In the genomic region with DNA sequence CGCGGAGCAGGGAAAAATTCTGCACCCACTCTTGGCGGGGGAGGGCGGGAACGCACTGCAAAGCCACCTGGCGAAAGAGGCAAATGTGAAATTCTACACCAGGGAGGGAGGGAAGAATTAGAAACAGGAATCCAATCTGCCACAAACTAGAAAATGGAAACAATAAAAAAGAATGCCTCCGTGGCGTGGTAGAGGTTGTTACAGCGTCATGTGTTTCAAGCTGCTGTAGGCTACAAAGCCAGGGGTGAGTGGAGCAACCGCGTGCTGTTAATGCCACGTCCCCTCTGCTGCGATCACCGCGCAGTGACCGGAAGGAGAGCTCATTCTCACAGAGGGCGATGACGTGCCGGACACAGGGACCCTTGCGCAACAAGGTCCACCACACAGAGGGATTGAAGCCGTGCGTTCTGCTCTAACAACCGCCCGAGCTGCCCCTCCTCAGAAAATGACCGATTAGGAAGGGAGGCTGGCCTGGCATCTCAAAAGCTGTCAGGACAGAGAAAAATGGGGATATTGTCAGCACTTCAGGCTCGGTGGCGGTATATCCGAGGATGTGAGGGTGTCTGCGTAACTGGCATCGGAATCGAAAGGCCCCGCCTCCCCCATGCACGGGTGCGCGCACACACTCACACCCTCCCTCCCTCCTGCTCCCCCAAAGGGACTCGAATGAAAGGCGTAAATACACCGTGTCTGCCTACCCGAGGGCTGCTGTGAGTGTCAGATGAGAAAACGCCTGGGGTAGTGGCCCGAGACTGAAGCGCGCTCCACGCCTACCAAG, we compare ENCODE assay signal across 1 cellular context.
TF ChIP-seq lines count a peak whose summit lies in the region.

No MANE protein-coding gene starts in this region.

TF ChIP-seq in HepG2, 621 proteins besides CTCF, POLR2A, EP300 and RAD21 (continued from another document and continues in another):
- TF ChIP-seq ZNF574 (CRISPR knock-in tag; IDR thresholded peaks at IDR 0.05) (0 out of 2 replicates have a peak, but pooled peaks have one; percentile 25), HES4 (CRISPR knock-in tag; IDR thresholded peaks at IDR 0.05; ENCODE audit: borderline replicate concordance) (no peak), ELF3 (CRISPR knock-in tag; IDR thresholded peaks at IDR 0.05) (no peak), ZNF547 (CRISPR knock-in tag; IDR thresholded peaks at IDR 0.05) (no peak), MXD3 (CRISPR knock-in tag; IDR thresholded peaks at IDR 0.05) (peak; percentile 41; the same call in 1 of the 2 replicates), ZNF34 (CRISPR knock-in tag; IDR thresholded peaks at IDR 0.05; ENCODE audit: borderline replicate concordance) (no peak), ZBTB40 (IDR thresholded peaks at IDR 0.05) (no peak), ZBTB40 (CRISPR knock-in tag; IDR thresholded peaks at IDR 0.05) (peak; percentile 58; the same call in 1 of the 2 replicates), ZBTB7B (CRISPR knock-in tag; IDR thresholded peaks at IDR 0.05) (no peak), GATAD1 (CRISPR knock-in tag; IDR thresholded peaks at IDR 0.05) (no peak), SALL1 (CRISPR knock-in tag; IDR thresholded peaks at IDR 0.05) (peak; percentile 72; the same call in 1 of the 2 replicates), ZNF317 (CRISPR knock-in tag; IDR thresholded peaks at IDR 0.05) (no peak), CEBPG (CRISPR knock-in tag; IDR thresholded peaks at IDR 0.05) (peak; percentile 94), ZBTB20 (CRISPR knock-in tag; IDR thresholded peaks at IDR 0.05; ENCODE audit: borderline replicate concordance, low read depth) (peak; percentile 46; the same call in 1 of the 2 replicates), MLX (CRISPR knock-in tag; IDR thresholded peaks at IDR 0.05) (no peak), ZNF687 (CRISPR knock-in tag; IDR thresholded peaks at IDR 0.05) (peak; percentile 85), ZNF552 (CRISPR knock-in tag; IDR thresholded peaks at IDR 0.05; ENCODE audit: borderline replicate concordance) (0 out of 2 replicates have a peak, but pooled peaks have one; percentile 37), SP4 (CRISPR knock-in tag; IDR thresholded peaks at IDR 0.05) (no peak), KDM5B (CRISPR knock-in tag; IDR thresholded peaks at IDR 0.05; ENCODE audit: borderline replicate concordance) (peak; percentile 75; the same call in 1 of the 2 replicates), U2AF2 (IDR thresholded peaks at IDR 0.05; ENCODE audit: low read depth, low read length) (no peak), KDM4B (CRISPR knock-in tag; IDR thresholded peaks at IDR 0.05) (no peak), THAP8 (CRISPR knock-in tag; IDR thresholded peaks at IDR 0.05; ENCODE audit: borderline replicate concordance) (no peak), PHF20 (CRISPR knock-in tag; IDR thresholded peaks at IDR 0.05) (peak; percentile 36; the same call in 1 of the 2 replicates), RBM39 (IDR thresholded peaks at IDR 0.05; ENCODE audit: low read depth, low read length, poor library complexity, severe bottlenecking) (no peak), NCOA2 (CRISPR knock-in tag; IDR thresholded peaks at IDR 0.05) (no peak), TCF7L2 (IDR thresholded peaks at IDR 0.05; ENCODE audit: low read depth, low read length) (no peak), ZNF224 (CRISPR knock-in tag; IDR thresholded peaks at IDR 0.05) (0 out of 2 replicates have a peak, but pooled peaks have one; percentile 22), ZNF354B (CRISPR knock-in tag; IDR thresholded peaks at IDR 0.05) (no peak), FOXJ3 (CRISPR knock-in tag; IDR thresholded peaks at IDR 0.05; ENCODE audit: borderline replicate concordance) (no peak), POGK (CRISPR knock-in tag; conservative IDR thresholded peaks at IDR 0.05) (no peak)
- TF ChIP-seq, protein P1, sequence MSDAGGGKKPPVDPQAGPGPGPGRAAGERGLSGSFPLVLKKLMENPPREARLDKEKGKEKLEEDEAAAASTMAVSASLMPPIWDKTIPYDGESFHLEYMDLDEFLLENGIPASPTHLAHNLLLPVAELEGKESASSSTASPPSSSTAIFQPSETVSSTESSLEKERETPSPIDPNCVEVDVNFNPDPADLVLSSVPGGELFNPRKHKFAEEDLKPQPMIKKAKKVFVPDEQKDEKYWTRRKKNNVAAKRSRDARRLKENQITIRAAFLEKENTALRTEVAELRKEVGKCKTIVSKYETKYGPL (CRISPR knock-in tag; IDR thresholded peaks at IDR 0.05): no peak
- TF ChIP-seq, protein P2, sequence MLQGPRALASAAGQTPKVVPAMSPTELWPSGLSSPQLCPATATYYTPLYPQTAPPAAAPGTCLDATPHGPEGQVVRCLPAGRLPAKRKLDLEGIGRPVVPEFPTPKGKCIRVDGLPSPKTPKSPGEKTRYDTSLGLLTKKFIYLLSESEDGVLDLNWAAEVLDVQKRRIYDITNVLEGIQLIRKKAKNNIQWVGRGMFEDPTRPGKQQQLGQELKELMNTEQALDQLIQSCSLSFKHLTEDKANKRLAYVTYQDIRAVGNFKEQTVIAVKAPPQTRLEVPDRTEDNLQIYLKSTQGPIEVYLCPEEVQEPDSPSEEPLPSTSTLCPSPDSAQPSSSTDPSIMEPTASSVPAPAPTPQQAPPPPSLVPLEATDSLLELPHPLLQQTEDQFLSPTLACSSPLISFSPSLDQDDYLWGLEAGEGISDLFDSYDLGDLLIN (CRISPR knock-in tag; IDR thresholded peaks at IDR 0.05; ENCODE audit: borderline replicate concordance): no peak
